In genomic region chr2:202278036-202278760, GRCh38 we compare ENCODE assay signal across 1 cellular context.
TF ChIP-seq lines count a peak whose summit lies in the region.

No MANE protein-coding gene starts in this region.

TF ChIP-seq in GM12878, 131 proteins besides CTCF, POLR2A, EP300 and RAD21 (continued from another document):
- peak; percentile 83; the same call in 1 of the 2 replicates for TF ChIP-seq RELB (IDR thresholded peaks at IDR 0.05; ENCODE audit: low read depth)
- 0 out of 2 replicates have a peak, but pooled peaks have one; percentile 30 for TF ChIP-seq MXI1 (IDR thresholded peaks at IDR 0.05; ENCODE audit: low read depth, low read length)
- TF ChIP-seq RUNX3 (IDR thresholded peaks at IDR 0.05; ENCODE audit: low read length) = peak; percentile 19; the same call in 1 of the 2 replicates
- 0 out of 2 replicates have a peak, but pooled peaks have one; percentile 33 for TF ChIP-seq MTA2 (IDR thresholded peaks at IDR 0.05; ENCODE audit: low read depth)
- peak; percentile 35; the same call in 1 of the 2 replicates for TF ChIP-seq ZNF384 (IDR thresholded peaks at IDR 0.05; ENCODE audit: borderline replicate concordance, low read depth, low read length)
- TF ChIP-seq RAD51 (IDR thresholded peaks at IDR 0.05) = 0 out of 2 replicates have a peak, but pooled peaks have one; percentile 12
- TF ChIP-seq E2F8 (IDR thresholded peaks at IDR 0.05; ENCODE audit: low read depth, partially characterized antibody) = peak; percentile 14
TF ChIP-seq in GM12878: peak in this region for 13.
